Comparison of ENCODE assay signal across 9 cellular contexts in genomic region chr10:80699602-80700039, GRCh38.
DNase-seq lines count a peak whose midpoint lies in the region; ATAC-seq, FAIRE-seq and TF ChIP-seq lines count a peak whose summit lies in the region.
"Had no signal": no experiment of that assay in that cellular context is flagged by ENCODE, and none has a peak within 500 bp of the region (broad histone marks: within the 10 kb centered on the region; RNA-seq: fewer than 3 reads in every experiment).

No MANE protein-coding gene starts in this region.

- TF ChIP-seq CTCF in KMS-11 (conservative IDR thresholded peaks at IDR 0.05; ENCODE audit: low read depth, low read length) (peak; percentile 87), pancreas (IDR thresholded peaks at IDR 0.05) (peak; percentile 59 to 83 (median 72)), type B pancreatic cell (conservative IDR thresholded peaks at IDR 0.05) (peak; percentile 95)

- peak overlapping the region; percentile 47 for H2AFZ ChIP-seq in KMS-11 (ENCODE audit: low read depth)

- FAIRE-seq in pancreas (lab: Jason Lieb, UNC) = no peak

- 7 to 12% methylated on average over 14 of the region's 14 CpGs for WGBS in pancreas, 2 donors

- no peaks in the 10 kb centered on the region for H3K9me3 Mint-ChIP-seq in type B pancreatic cell

- no peak overlapping the region for H3K4me3 Mint-ChIP-seq in type B pancreatic cell

- H3K4me1 Mint-ChIP-seq in type B pancreatic cell (ENCODE audit: unreplicated experiment) = peaks cover 54% of the 10 kb centered on the region

- no peak overlapping the region for H3K27ac Mint-ChIP-seq in type B pancreatic cell

- DNase-seq in ELF-1 (ENCODE audit: low read depth, low spot score) = peak; percentile 94
- DNase-seq in RPMI8226 = peak; percentile 69
- DNase-seq in activated effector memory CD4-positive, alpha-beta T cell treated with anti-CD3 and anti-CD28 coated beads, Interleukin-2, amount 50 U/mL, for 16 hours = peak; percentile 87
- peak; percentile 57 for DNase-seq in germinal center (ENCODE audit: low spot score)
- peak; percentile 48 to 95 (median 78) for DNase-seq in pancreas
- peak; percentile 86 for DNase-seq in type B pancreatic cell (ENCODE audit: extremely low spot score, unreplicated experiment)

- ATAC-seq in GM21825 (IDR thresholded peaks at IDR 0.05; ENCODE audit: unreplicated experiment) (peak; percentile 92), pancreas (peak; percentile 35 to 93 (median 91))

- H3K4me2 ChIP-seq in KMS-11 = no peak overlapping the region

- H3K36me3 ChIP-seq in KMS-11 (ENCODE audit: insufficient read depth) (no peaks in the 10 kb centered on the region), pancreas (no peaks in the 10 kb centered on the region)

- no peaks in the 10 kb centered on the region for H3K4me1 ChIP-seq in KMS-11 (ENCODE audit: low read depth, poor library complexity, severe bottlenecking)
- H3K4me1 ChIP-seq in pancreas = no peaks in the 10 kb centered on the region

- H3K27me3 ChIP-seq in KMS-11 (ENCODE audit: insufficient read depth, low read depth) (no peaks in the 10 kb centered on the region), pancreas (no peaks in the 10 kb centered on the region)

- H3K27ac ChIP-seq in KMS-11 (no peak overlapping the region), pancreas (no peak overlapping the region)
- H3K27ac ChIP-seq: epithelial cell of prostate had no signal

- intact Hi-C loops in pancreas (cut with DNase I) = no loop called here

- no peaks in the 10 kb centered on the region for H4K20me1 ChIP-seq in KMS-11 (ENCODE audit: insufficient read depth)

- no peaks in the 10 kb centered on the region for H3K27me3 Mint-ChIP-seq in type B pancreatic cell

- H3K79me2 ChIP-seq in KMS-11 (ENCODE audit: insufficient read depth, low read depth) = no peaks in the 10 kb centered on the region

- no peak overlapping the region for H3K9ac ChIP-seq in KMS-11

- H3K9me3 ChIP-seq in pancreas = no peaks in the 10 kb centered on the region

- no peaks in the 10 kb centered on the region for H3K36me3 Mint-ChIP-seq in type B pancreatic cell

- H3K4me3 ChIP-seq in KMS-11 (IDR thresholded peaks at IDR 0.05; ENCODE audit: insufficient read depth, low read depth, low read length) (no peak overlapping the region), pancreas (no peak overlapping the region)
